14 cellular contexts compared by ENCODE assay signal in genomic region chr19:40833728-40834533, GRCh38. TPM values are rescaled to one million over a fixed set of nuclear protein-coding genes. Genes with fewer than 3 reads are reported as not detected.
"Had no signal": no experiment of that assay in that cellular context is flagged by ENCODE, and none has a peak within 500 bp of the region (broad histone marks: within the 10 kb centered on the region; RNA-seq: fewer than 3 reads in every experiment).

No MANE protein-coding gene starts in this region.

RNA-seq across cellular contexts. Expression of gene CYP2A6, which starts 16.3 kb away (rescaled TPM):
- total RNA-seq: activated T-helper 1 cell treated with anti-CD3 and anti-CD28 coated beads, Interleukin-12 subunit alpha, Interleukin-12 subunit beta, Interleukin-2, Interleukin-4 antibody, amounts not matched to agents 30 ng/mL and 10 ng/mL and 1 ng/mL, durations not matched to agents 14 hours and 24 hours and 36 hours; aorta; fibroblast of lung; heart right ventricle; kidney epithelial cell; posterior vena cava; right cardiac atrium; SJSA1 had no signal

RNA-seq across cellular contexts. Expression of gene CYP2A7, which starts 48.1 kb away (rescaled TPM):
- total RNA-seq: activated T-helper 1 cell treated with anti-CD3 and anti-CD28 coated beads, Interleukin-12 subunit alpha, Interleukin-12 subunit beta, Interleukin-2, Interleukin-4 antibody, amounts not matched to agents 30 ng/mL and 10 ng/mL and 1 ng/mL, durations not matched to agents 14 hours and 24 hours and 36 hours; aorta; cardiac muscle cell; fibroblast of lung; gastrocnemius medialis; heart right ventricle; kidney epithelial cell; mesenteric fat pad; posterior vena cava; right cardiac atrium; SJSA1; spleen; subcutaneous adipose tissue; tibial nerve had no signal

RNA-seq across cellular contexts. Expression of gene MIA, which starts 58.6 kb away (rescaled TPM):
- total RNA-seq: cardiac muscle cell, fibroblast of lung, gastrocnemius medialis, kidney epithelial cell, mesenteric fat pad, SJSA1, subcutaneous adipose tissue had no signal
